7 cellular contexts compared by ENCODE assay signal in genomic region chr1:91876040-91876470, GRCh38. TPM values are rescaled to one million over a fixed set of nuclear protein-coding genes. Genes with fewer than 3 reads are reported as not detected.
DNase-seq lines count a peak whose midpoint lies in the region; ATAC-seq and TF ChIP-seq lines count a peak whose summit lies in the region.

No MANE protein-coding gene starts in this region.

- H3K4me3 Mint-ChIP-seq in activated CD8-positive, alpha-beta memory T cell treated with anti-CD3 and anti-CD28 coated beads, Interleukin-2, amount 10 ng/mL, durations not matched to agents 7 days and 5 days, result no peak overlapping the region

- DNase-seq in GM19240 (ENCODE audit: insufficient read length, low spot score) (peak; percentile 35), AG08396 (ENCODE audit: low spot score) (no peak), foreskin melanocyte (no peak), stomach (no peak)
- peak; percentile 43 for DNase-seq in activated CD8-positive, alpha-beta memory T cell treated with anti-CD3 and anti-CD28 coated beads, Interleukin-2, amount 10 ng/mL, durations not matched to agents 7 days and 5 days
- DNase-seq in stimulated activated CD8-positive, alpha-beta memory T cell treated with anti-CD3 and anti-CD28 coated beads, Interleukin-4, amount 100 ng/mL, for 24 hours (ENCODE audit: low read depth), result peak; percentile 58

- ATAC-seq in HG02763 (IDR thresholded peaks at IDR 0.05; ENCODE audit: unreplicated experiment), result peak; percentile 84
- ATAC-seq in activated CD8-positive, alpha-beta memory T cell treated with anti-CD3 and anti-CD28 coated beads, Interleukin-2, amount 10 ng/mL, durations not matched to agents 7 days and 5 days, result peak; percentile 58

- H3K27ac ChIP-seq in stomach, result no peak overlapping the region

- no peaks in the 10 kb centered on the region for H3K27me3 ChIP-seq in stomach

- WGBS in stomach, 5 donors, result 71 to 79% (median 74%) methylated on average over 5 of the region's 5 CpGs

- peaks cover 37% of the 10 kb centered on the region for H3K27me3 Mint-ChIP-seq in activated CD8-positive, alpha-beta memory T cell treated with anti-CD3 and anti-CD28 coated beads, Interleukin-2, amount 10 ng/mL, durations not matched to agents 7 days and 5 days

- no peaks in the 10 kb centered on the region for H3K9me3 Mint-ChIP-seq in activated CD8-positive, alpha-beta memory T cell treated with anti-CD3 and anti-CD28 coated beads, Interleukin-2, amount 10 ng/mL, durations not matched to agents 7 days and 5 days (ENCODE audit: low read depth)

- H3K4me3 ChIP-seq in stomach, result no peak overlapping the region

- intact Hi-C loops in stomach (cut with DNase I; ENCODE audit: low total_unique reads), result no loop called here

- H3K36me3 Mint-ChIP-seq in activated CD8-positive, alpha-beta memory T cell treated with anti-CD3 and anti-CD28 coated beads, Interleukin-2, amount 10 ng/mL, durations not matched to agents 7 days and 5 days, result peaks cover 2% of the 10 kb centered on the region

- TF ChIP-seq EP300 in stomach (IDR thresholded peaks at IDR 0.05), result no peak

- no peak for TF ChIP-seq POLR2A in stomach (IDR thresholded peaks at IDR 0.05)

- H3K4me1 Mint-ChIP-seq in activated CD8-positive, alpha-beta memory T cell treated with anti-CD3 and anti-CD28 coated beads, Interleukin-2, amount 10 ng/mL, durations not matched to agents 7 days and 5 days, result peaks cover 69% of the 10 kb centered on the region

- CTCF ChIA-PET in activated CD8-positive, alpha-beta memory T cell treated with anti-CD3 and anti-CD28 coated beads, Interleukin-2, amount 10 ng/mL, durations not matched to agents 7 days and 5 days (lab: Charles Lee), result interaction anchor here (0.5 to 3.0 kb wide), 3 partner anchors 9 to 406 kb away, joined by 3 to 10 read pairs (median 3); partner anchors contain the start of gene TGFBR3

- H3K9me3 ChIP-seq in stomach, result no peaks in the 10 kb centered on the region

- peaks cover 14 to 58% (median 38%) of the 10 kb centered on the region in 4 donors for H3K4me1 ChIP-seq in stomach

- no peak overlapping the region for H3K27ac Mint-ChIP-seq in activated CD8-positive, alpha-beta memory T cell treated with anti-CD3 and anti-CD28 coated beads, Interleukin-2, amount 10 ng/mL, durations not matched to agents 7 days and 5 days

- no peak for TF ChIP-seq CTCF in stomach (IDR thresholded peaks at IDR 0.05)

- no peaks in the 10 kb centered on the region for H3K36me3 ChIP-seq in stomach

RNA-seq across cellular contexts. Expression of gene TGFBR3, which starts 9.9 kb away (rescaled TPM):
- 10 to 100 TPM; 10.4 to 25.8 TPM for total RNA-seq in activated CD8-positive, alpha-beta memory T cell treated with anti-CD3 and anti-CD28 coated beads, Interleukin-2, amount 10 ng/mL, durations not matched to agents 7 days and 5 days
- total RNA-seq in stomach, result 100 to 1,000 TPM in 2 of 5 donors, 10 to 100 TPM in 3; 57.8 to 689 (median 89.9) TPM
- 10 to 100 TPM in 1 of 3 donors, 1 to 10 TPM in 2; 4.2 to 11.1 (median 9.2) TPM for polyA plus RNA-seq in stomach

Comparison
In these comparisons a context has a peak if more than half of its experiments do, and no peak if none do; other contexts are left out.
1. DNase-seq: peak in GM19240 (single experiment), activated CD8-positive, alpha-beta memory T cell treated with anti-CD3 and anti-CD28 coated beads, Interleukin-2, amount 10 ng/mL, durations not matched to agents 7 days and 5 days (single experiment) and stimulated activated CD8-positive, alpha-beta memory T cell treated with anti-CD3 and anti-CD28 coated beads, Interleukin-4, amount 100 ng/mL, for 24 hours (single experiment); none in AG08396 (single experiment), foreskin melanocyte (single experiment) and stomach (single experiment).